In genomic region chr12:2697057-2697456, GRCh38 we compare ENCODE assay signal across 17 cellular contexts.
DNase-seq lines count a peak whose midpoint lies in the region; ATAC-seq and TF ChIP-seq lines count a peak whose summit lies in the region.
"Had no signal": no experiment of that assay in that cellular context is flagged by ENCODE, and none has a peak within 500 bp of the region (broad histone marks: within the 10 kb centered on the region; RNA-seq: fewer than 3 reads in every experiment).

No MANE protein-coding gene starts in this region.

- peaks cover 9% of the 10 kb centered on the region for H3K4me1 ChIP-seq in mammary epithelial cell (ENCODE audit: insufficient read depth, low read length)
- H3K4me1 ChIP-seq: HAP-1, SJCRH30 had no signal

- in situ Hi-C loops in mammary epithelial cell (cut with MboI; ENCODE audit: low sequenced_read_pairs in 2 of 2): no loop called here

- peak overlapping the region; percentile 84 for H2AFZ ChIP-seq in mammary epithelial cell (ENCODE audit: low read depth, low read length)

- ATAC-seq in Right ventricle myocardium superior (ENCODE audit: poor library complexity): peak; percentile 11
- no peak for ATAC-seq in left ventricle myocardium superior
- no peak for ATAC-seq in esophagus mucosa

- BruUV-seq in mammary epithelial cell (replicated peaks; lab: Mats Ljungman, UMichigan): no TSS peak

- 12% methylated on average over 5 of the region's 5 CpGs for WGBS in mammary epithelial cell (ENCODE audit: low coverage, missing lambda C conversion rate)

- DNase-seq in Right ventricle myocardium superior (no peak), left ventricle myocardium superior (no peak), mammary epithelial cell (peak; percentile 42), islet precursor cell (peak; percentile 39), NCI-H526 treated with DMSO at 0.1 percent for 48 hours (lab: John Stamatoyannopoulos, UW) (no peak), NCI-H2029 treated with DMSO at 0.1 percent for 48 hours (lab: John Stamatoyannopoulos, UW) (no peak)
- DNase-seq: CD4-positive, CD25-positive, alpha-beta regulatory T cell; KG1; MM.1S; NCI-H2081; NCI-H345; NCI-H510A treated with DMSO at 0.1 percent for 48 hours; NCI-H774; SJCRH30 had no signal

- no peak overlapping the region for H3K27ac ChIP-seq in mammary epithelial cell (ENCODE audit: insufficient read depth, low read depth, low read length)
- H3K27ac ChIP-seq: BLaER1, SJCRH30 had no signal

- no peaks in the 10 kb centered on the region for H3K79me2 ChIP-seq in mammary epithelial cell (ENCODE audit: insufficient read depth, low read length)

- dilution Hi-C loops in mammary epithelial cell (cut with HindIII; ENCODE audit: low sequenced_read_pairs): no loop called here

- H4K20me1 ChIP-seq in mammary epithelial cell (ENCODE audit: insufficient read depth, low read length): no peaks in the 10 kb centered on the region
- H4K20me1 ChIP-seq: BLaER1 had no signal

- H3K9me3 ChIP-seq in mammary epithelial cell (replicated peaks; ENCODE audit: insufficient read depth, low read length): no peaks in the 10 kb centered on the region
- H3K9me3 ChIP-seq: BLaER1, HAP-1, SJCRH30 had no signal

- H3K4me3 ChIP-seq in mammary epithelial cell (replicated peaks in 1 of 3; ENCODE audit: insufficient read depth in 1 of 3, low read depth in 2 of 3, low read length in 3 of 3): no peak overlapping the region
- H3K4me3 ChIP-seq: BLaER1, HAP-1, SJCRH30 had no signal

- intact Hi-C loops in Right ventricle myocardium superior (cut with DNase I): no loop called here
- intact Hi-C loops in left ventricle myocardium superior (cut with micrococcal nuclease): no loop called here
- intact Hi-C loops in mammary epithelial cell (cut with micrococcal nuclease): no loop called here

- no peak overlapping the region for H3K9ac ChIP-seq in mammary epithelial cell (ENCODE audit: insufficient read depth, low read length)
- H3K9ac ChIP-seq: BLaER1 had no signal

- H3K27me3 ChIP-seq in mammary epithelial cell (ENCODE audit: insufficient read depth, low read length): no peaks in the 10 kb centered on the region
- H3K27me3 ChIP-seq: SJCRH30 had no signal

- TF ChIP-seq CTCF in mammary epithelial cell (conservative IDR thresholded peaks at IDR 0.05 in 1 of 2, IDR thresholded peaks at IDR 0.05 in 1 of 2; ENCODE audit: extremely low read depth in 1 of 2, insufficient read depth in 1 of 2, low read depth in 1 of 2, low read length in 2 of 2): no peak

- CTCF ChIA-PET in mammary epithelial cell (lab: Charles Lee; ENCODE audit: low non-redundant PET): interaction anchor here (0.6 kb wide), 1 partner anchor 13 kb away, joined by 3 read pairs; no protein-coding TSS in a partner anchor

- no peaks in the 10 kb centered on the region for H3K36me3 ChIP-seq in mammary epithelial cell (ENCODE audit: insufficient read depth, low read length)
- H3K36me3 ChIP-seq: BLaER1, HAP-1, SJCRH30 had no signal

- H3K4me2 ChIP-seq in mammary epithelial cell (ENCODE audit: insufficient read depth, low read depth, low read length): peak overlapping the region; percentile 2
- H3K4me2 ChIP-seq: BLaER1 had no signal

Comparison
In these comparisons a context has a peak if more than half of its experiments do, and no peak if none do; other contexts are left out.
1. DNase-seq: peak in mammary epithelial cell (single experiment) and islet precursor cell (single experiment); none in Right ventricle myocardium superior (single experiment), left ventricle myocardium superior (single experiment), NCI-H526 treated with DMSO at 0.1 percent for 48 hours (single experiment) and NCI-H2029 treated with DMSO at 0.1 percent for 48 hours (single experiment).